In genomic region chr12:113149361-113150150, GRCh38 we compare ENCODE assay signal across 10 cellular contexts. TPM values are rescaled to one million over a fixed set of nuclear protein-coding genes. Genes with fewer than 3 reads are reported as not detected.
A peak's percentile ranks its signal among the peaks of the same experiment; 100 is the strongest.
DNase-seq lines count a peak whose midpoint lies in the region; ATAC-seq and TF ChIP-seq lines count a peak whose summit lies in the region.
"Had no signal": no experiment of that assay in that cellular context is flagged by ENCODE, and none has a peak within 500 bp of the region (broad histone marks: within the 10 kb centered on the region; RNA-seq: fewer than 3 reads in every experiment).

Gene CFAP73, plus strand, starts transcription at chr12:113149724. Its CDS starts 134 bp downstream, at chr12:113149858.

- intact Hi-C loops in mucosa of descending colon (cut with DNase I, micrococcal nuclease), result loop anchor here (5.0 to 10.0 kb wide), 2 partner anchors 95 to 102 kb away; partner anchors contain the start of gene DTX1 (in 1 of the 2)
- intact Hi-C loops in esophagus muscularis mucosa (cut with DNase I), result loop anchor here (5.0 kb wide), 1 partner anchor 102 kb away; no protein-coding TSS in a partner anchor

- H3K27me3 ChIP-seq in HUES6 (ENCODE audit: control insufficient read depth, insufficient read depth, low read length) (peaks cover 46% of the 10 kb centered on the region), RWPE2 (ENCODE audit: insufficient read depth, poor library complexity, severe bottlenecking) (peaks cover 6% of the 10 kb centered on the region), esophagus muscularis mucosa (peaks cover 0 to 44% (median 18%) of the 10 kb centered on the region in 4 donors)

- DNase-seq in Ammon's horn (ENCODE audit: low spot score) (peak; percentile 88), RWPE2 (ENCODE audit: low spot score) (no peak), epithelial cell of proximal tubule (ENCODE audit: low read depth) (peak; percentile 55), mucosa of descending colon (peak; percentile 71 to 75 (median 74)), esophagus muscularis mucosa (ENCODE audit: extremely low spot score) (no peak)
- DNase-seq: activated naive CD8-positive, alpha-beta T cell treated with anti-CD3 and anti-CD28 coated beads, Interleukin-2, amount 10 ng/mL, durations not matched to agents 7 days and 5 days had no signal

- peaks cover 23% of the 10 kb centered on the region for H3K4me1 ChIP-seq in HUES6 (ENCODE audit: control insufficient read depth, insufficient read depth, low read length)
- H3K4me1 ChIP-seq in RWPE2 (ENCODE audit: insufficient read depth, poor library complexity, severe bottlenecking), result no peaks in the 10 kb centered on the region
- H3K4me1 ChIP-seq in mucosa of descending colon (ENCODE audit: low read depth), result peaks cover 19% of the 10 kb centered on the region
- peaks cover 18 to 32% (median 29%) of the 10 kb centered on the region in 4 donors for H3K4me1 ChIP-seq in esophagus muscularis mucosa

- ATAC-seq in RWPE2 (ENCODE audit: low read depth), result peak; percentile 66
- ATAC-seq in mucosa of descending colon, result peak; percentile 71
- ATAC-seq in HG02981 (IDR thresholded peaks at IDR 0.05; ENCODE audit: unreplicated experiment), result no peak
- no peak for ATAC-seq in GM21360 (IDR thresholded peaks at IDR 0.05; ENCODE audit: unreplicated experiment)

- H3K9ac ChIP-seq in HUES6 (ENCODE audit: low read length), result no peak within 1 kb of the TSS

- TF ChIP-seq POLR2A in esophagus muscularis mucosa (IDR thresholded peaks at IDR 0.05; ENCODE audit: low read depth), result no peak

- H3K36me3 ChIP-seq in HUES6 (ENCODE audit: control insufficient read depth, insufficient read depth, low read length) (no peaks in the 10 kb centered on the region), RWPE2 (ENCODE audit: low read depth) (no peaks in the 10 kb centered on the region), mucosa of descending colon (ENCODE audit: low read depth) (no peaks in the 10 kb centered on the region), esophagus muscularis mucosa (no peaks in the 10 kb centered on the region)
- H3K36me3 ChIP-seq: thoracic aorta had no signal

- H3K27ac ChIP-seq in HUES6 (ENCODE audit: low read depth, low read length), result no peak within 1 kb of the TSS
- H3K27ac ChIP-seq in RWPE2 (ENCODE audit: poor library complexity, severe bottlenecking), result no peak within 1 kb of the TSS
- no peak within 1 kb of the TSS for H3K27ac ChIP-seq in esophagus muscularis mucosa (replicated peaks in 1 of 4)
- H3K27ac ChIP-seq: thoracic aorta had no signal

- no peak for TF ChIP-seq EP300 in esophagus muscularis mucosa (IDR thresholded peaks at IDR 0.05)

- WGBS in esophagus muscularis mucosa, result 40% methylated on average over 8 of the region's 22 CpGs

- H3K4me3 ChIP-seq in HUES6 (ENCODE audit: low read depth, low read length) (peak within 1 kb of the TSS; percentile 29; the same call in 1 of the 2 replicates), RWPE2 (ENCODE audit: severe bottlenecking) (no peak within 1 kb of the TSS), epithelial cell of proximal tubule (ENCODE audit: low read depth, low read length) (peak within 1 kb of the TSS; percentile 28), mucosa of descending colon (no peak within 1 kb of the TSS), esophagus muscularis mucosa (no peak within 1 kb of the TSS)
- H3K4me3 ChIP-seq: thoracic aorta had no signal

- H3K9me3 ChIP-seq in HUES6 (ENCODE audit: control insufficient read depth, insufficient read depth, low read depth, low read length) (peaks cover 7% of the 10 kb centered on the region; the same call in 1 of the 2 replicates), RWPE2 (ENCODE audit: severe bottlenecking) (no peaks in the 10 kb centered on the region), mucosa of descending colon (peaks cover 10% of the 10 kb centered on the region), esophagus muscularis mucosa (peaks cover 0 to 6% (median 0%) of the 10 kb centered on the region in 4 donors)

- no peak for TF ChIP-seq CTCF in RWPE2 (IDR thresholded peaks at IDR 0.05; ENCODE audit: poor library complexity, severe bottlenecking)
- TF ChIP-seq CTCF in epithelial cell of proximal tubule (conservative IDR thresholded peaks at IDR 0.05; ENCODE audit: low read depth, low read length), result no peak
- no peak for TF ChIP-seq CTCF in mucosa of descending colon (IDR thresholded peaks at IDR 0.05)
- no peak for TF ChIP-seq CTCF in esophagus muscularis mucosa (IDR thresholded peaks at IDR 0.05)

RNA-seq across cellular contexts. Expression of gene CFAP73, which starts in this region (rescaled TPM):
- total RNA-seq in epithelial cell of proximal tubule (not detected in 2 replicates), mucosa of descending colon (under 1 TPM in 1 of 3 donors, not detected in 2; 0.34 TPM), esophagus muscularis mucosa (not detected)
- total RNA-seq: thoracic aorta had no signal

Comparison
In these comparisons a context has a peak if more than half of its experiments do, and no peak if none do; other contexts are left out.
1. Peak in DNase-seq and H3K4me3 ChIP-seq in epithelial cell of proximal tubule; RNA of the gene not detected or under 1 TPM.
2. Peak in DNase-seq and ATAC-seq in mucosa of descending colon; RNA of the gene not detected or under 1 TPM.